ENCODE assay signal across 13 cellular contexts in the genomic region with DNA sequence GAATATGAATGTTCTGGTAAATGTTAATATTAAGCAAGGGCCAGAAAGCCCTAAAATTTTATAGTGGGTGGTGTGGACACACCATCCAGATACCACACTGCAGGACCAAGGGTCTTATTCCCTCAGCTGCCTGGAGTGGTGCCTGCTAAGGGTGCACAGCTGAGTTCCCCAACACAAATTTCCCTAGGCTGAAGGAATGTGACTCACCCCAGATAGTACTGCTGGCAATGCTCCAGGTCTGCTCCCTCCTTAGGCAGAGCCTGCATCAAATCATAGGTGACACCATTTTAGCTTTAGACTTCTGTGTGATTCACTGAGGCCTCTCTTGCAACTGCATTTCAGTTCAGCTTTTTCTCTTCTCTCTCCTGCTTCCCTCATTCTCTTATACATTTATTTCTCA.
DNase-seq lines count a peak whose midpoint lies in the region; ATAC-seq lines count a peak whose summit lies in the region.
"Had no signal": no experiment of that assay in that cellular context is flagged by ENCODE, and none has a peak within 500 bp of the region (broad histone marks: within the 10 kb centered on the region; RNA-seq: fewer than 3 reads in every experiment).

No MANE protein-coding gene starts in this region.

- no peak for ATAC-seq in GM21576 (IDR thresholded peaks at IDR 0.05; ENCODE audit: unreplicated experiment)

- no peak overlapping the region for H3K27ac Mint-ChIP-seq in activated naive CD8-positive, alpha-beta T cell treated with anti-CD3 and anti-CD28 coated beads for 36 hours

- DNase-seq in Daoy (ENCODE audit: low read depth), result peak; percentile 85
- peak; percentile 84 for DNase-seq in LHCN-M2 (ENCODE audit: low read depth)
- peak; percentile 76 for DNase-seq in astrocyte of the hippocampus (ENCODE audit: low read depth, low spot score)
- peak; percentile 51 for DNase-seq in kidney glomerular epithelial cell (lab: John Stamatoyannopoulos, UW)
- no peak for DNase-seq in activated CD8-positive, alpha-beta memory T cell treated with anti-CD3 and anti-CD28 coated beads, Interleukin-2, amount 50 U/mL, for 4 hours
- no peak for DNase-seq in activated CD4-positive, alpha-beta T cell treated with anti-CD3 and anti-CD28 coated beads for 48 hours
- DNase-seq in activated naive CD8-positive, alpha-beta T cell treated with anti-CD3 and anti-CD28 coated beads for 36 hours, result no peak
- DNase-seq: activated gamma-delta T cell, glutamatergic neuron, NCI-H526 treated with DMSO at 0.1 percent for 48 hours, occipital lobe, stomach had no signal

- H3K27me3 Mint-ChIP-seq in activated naive CD8-positive, alpha-beta T cell treated with anti-CD3 and anti-CD28 coated beads for 36 hours, result no peaks in the 10 kb centered on the region

- H3K9me3 Mint-ChIP-seq in activated naive CD8-positive, alpha-beta T cell treated with anti-CD3 and anti-CD28 coated beads for 36 hours, result peaks cover 3% of the 10 kb centered on the region

- no peaks in the 10 kb centered on the region for H3K36me3 Mint-ChIP-seq in activated naive CD8-positive, alpha-beta T cell treated with anti-CD3 and anti-CD28 coated beads for 36 hours

- H3K4me3 Mint-ChIP-seq in activated naive CD8-positive, alpha-beta T cell treated with anti-CD3 and anti-CD28 coated beads for 36 hours, result no peak overlapping the region

- H3K4me1 Mint-ChIP-seq in activated naive CD8-positive, alpha-beta T cell treated with anti-CD3 and anti-CD28 coated beads for 36 hours, result no peaks in the 10 kb centered on the region

Comparison
In these comparisons a context has a peak if more than half of its experiments do, and no peak if none do; other contexts are left out.
1. DNase-seq: peak in Daoy (single experiment), LHCN-M2 (single experiment), astrocyte of the hippocampus (single experiment) and kidney glomerular epithelial cell (single experiment); none in activated CD8-positive, alpha-beta memory T cell treated with anti-CD3 and anti-CD28 coated beads, Interleukin-2, amount 50 U/mL, for 4 hours (single experiment), activated CD4-positive, alpha-beta T cell treated with anti-CD3 and anti-CD28 coated beads for 48 hours (single experiment) and activated naive CD8-positive, alpha-beta T cell treated with anti-CD3 and anti-CD28 coated beads for 36 hours (single experiment).